16 cellular contexts compared by ENCODE assay signal in the genomic region with DNA sequence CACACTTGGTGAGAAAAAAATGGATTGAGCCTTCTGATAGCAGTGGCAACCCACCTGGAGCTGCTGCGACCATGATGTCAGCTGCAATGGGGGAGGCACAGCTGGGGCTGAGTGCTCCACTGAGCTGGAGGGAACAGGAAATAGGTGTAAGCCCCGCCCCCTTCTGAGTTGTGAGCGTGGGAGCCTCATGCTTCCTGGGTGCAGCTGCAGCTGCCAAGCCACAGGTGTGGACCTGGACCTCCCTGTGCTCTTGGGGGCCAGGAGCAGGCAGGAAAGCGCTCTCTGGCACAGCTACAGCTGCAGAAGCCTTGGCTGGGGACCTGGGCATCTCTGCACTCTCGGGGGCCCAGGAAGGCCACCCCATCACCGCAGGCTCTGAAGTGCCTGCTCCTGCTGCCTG.
DNase-seq lines count a peak whose midpoint lies in the region; ATAC-seq and TF ChIP-seq lines count a peak whose summit lies in the region.
"Had no signal": no experiment of that assay in that cellular context is flagged by ENCODE, and none has a peak within 500 bp of the region (broad histone marks: within the 10 kb centered on the region; RNA-seq: fewer than 3 reads in every experiment).

No MANE protein-coding gene starts in this region.

- intact Hi-C loops in uterus (cut with DNase I; ENCODE audit: low total_unique reads), result no loop called here

- peak; percentile 5 for DNase-seq in activated T-cell treated with anti-CD3 and anti-CD28 coated beads for 48 hours (ENCODE audit: low read depth)
- DNase-seq in activated T-cell treated with anti-CD3 and anti-CD28 coated beads, Interleukin-2, amount 50 U/mL, for 4 hours, result no peak
- DNase-seq in NB4 (ENCODE audit: low read depth), result peak; percentile 25
- peak; percentile 31 for DNase-seq in activated CD4-positive, alpha-beta T cell treated with anti-CD3 and anti-CD28 coated beads for 48 hours
- no peak for DNase-seq in stimulated activated naive CD8-positive, alpha-beta T cell treated with anti-CD3 and anti-CD28 coated beads, Interleukin-15, amount 100 ng/mL, for 72 hours
- DNase-seq in uterus, result no peak
- no peak for DNase-seq in HUDEP-2 (lab: John Stamatoyannopoulos, UW; ENCODE audit: unreplicated experiment in 76 of 76)
- DNase-seq: activated CD8-positive, alpha-beta memory T cell treated with anti-CD3 and anti-CD28 coated beads, Interleukin-2, amount 50 U/mL, for 4 hours; amygdala; islet precursor cell; NCI-H524; tibial artery had no signal

- H3K4me3 ChIP-seq in NB4 (ENCODE audit: low read depth, low read length) (no peak overlapping the region), uterus (no peak overlapping the region)
- H3K4me3 ChIP-seq: SJSA1, smooth muscle cell, tibial artery had no signal

- H3K27me3 ChIP-seq in uterus, result no peaks in the 10 kb centered on the region
- H3K27me3 ChIP-seq: SJSA1, tibial artery had no signal

- no peak overlapping the region for H3K4me3 Mint-ChIP-seq in activated T-cell treated with anti-CD3 and anti-CD28 coated beads, Interleukin-2, amount 50 U/mL, for 4 hours
- H3K4me3 Mint-ChIP-seq in stimulated activated naive CD8-positive, alpha-beta T cell treated with anti-CD3 and anti-CD28 coated beads, Interleukin-15, amount 100 ng/mL, for 72 hours, result no peak overlapping the region

- no peaks in the 10 kb centered on the region for H3K36me3 ChIP-seq in uterus
- H3K36me3 ChIP-seq: SJSA1, tibial artery had no signal

- H3K27ac Mint-ChIP-seq in stimulated activated naive CD8-positive, alpha-beta T cell treated with anti-CD3 and anti-CD28 coated beads, Interleukin-15, amount 100 ng/mL, for 72 hours, result no peak overlapping the region

- H3K27me3 Mint-ChIP-seq in activated T-cell treated with anti-CD3 and anti-CD28 coated beads, Interleukin-2, amount 50 U/mL, for 4 hours (ENCODE audit: low read depth), result no peaks in the 10 kb centered on the region
- no peaks in the 10 kb centered on the region for H3K27me3 Mint-ChIP-seq in stimulated activated naive CD8-positive, alpha-beta T cell treated with anti-CD3 and anti-CD28 coated beads, Interleukin-15, amount 100 ng/mL, for 72 hours

- no peaks in the 10 kb centered on the region for H3K36me3 Mint-ChIP-seq in activated T-cell treated with anti-CD3 and anti-CD28 coated beads, Interleukin-2, amount 50 U/mL, for 4 hours (ENCODE audit: insufficient read depth)

- peaks cover 6% of the 10 kb centered on the region for H3K9me3 Mint-ChIP-seq in activated T-cell treated with anti-CD3 and anti-CD28 coated beads, Interleukin-2, amount 50 U/mL, for 4 hours
- peaks cover 7 to 12% of the 10 kb centered on the region in 2 donors for H3K9me3 Mint-ChIP-seq in stimulated activated naive CD8-positive, alpha-beta T cell treated with anti-CD3 and anti-CD28 coated beads, Interleukin-15, amount 100 ng/mL, for 72 hours

- no peaks in the 10 kb centered on the region for H3K9me3 ChIP-seq in uterus
- H3K9me3 ChIP-seq: tibial artery had no signal

- no peaks in the 10 kb centered on the region for H3K4me1 ChIP-seq in uterus
- H3K4me1 ChIP-seq: parathyroid adenoma, SJSA1, tibial artery had no signal

- H3K27ac ChIP-seq in uterus, result no peak overlapping the region
- H3K27ac ChIP-seq: parathyroid adenoma, SJSA1, tibial artery had no signal

- peaks cover 10% of the 10 kb centered on the region for H3K4me1 Mint-ChIP-seq in activated T-cell treated with anti-CD3 and anti-CD28 coated beads, Interleukin-2, amount 50 U/mL, for 4 hours (ENCODE audit: low read depth)
- H3K4me1 Mint-ChIP-seq in stimulated activated naive CD8-positive, alpha-beta T cell treated with anti-CD3 and anti-CD28 coated beads, Interleukin-15, amount 100 ng/mL, for 72 hours, result no peaks in the 10 kb centered on the region

- no peak for TF ChIP-seq POLR2A in NB4 (IDR thresholded peaks at IDR 0.05; ENCODE audit: extremely low read depth, insufficient read length)
- TF ChIP-seq POLR2A in uterus (IDR thresholded peaks at IDR 0.05), result no peak

- no peak for TF ChIP-seq CTCF in NB4 (IDR thresholded peaks at IDR 0.05; ENCODE audit: low read depth, low read length)
- TF ChIP-seq CTCF in uterus (IDR thresholded peaks at IDR 0.05), result no peak

- no peak for ATAC-seq in activated T-cell treated with anti-CD3 and anti-CD28 coated beads, Interleukin-2, amount 50 U/mL, for 4 hours
- peak; percentile 48 for ATAC-seq in stimulated activated naive CD8-positive, alpha-beta T cell treated with anti-CD3 and anti-CD28 coated beads, Interleukin-15, amount 100 ng/mL, for 72 hours
- ATAC-seq in GM18868 (IDR thresholded peaks at IDR 0.05; ENCODE audit: unreplicated experiment), result no peak

Comparison
In these comparisons a context has a peak if more than half of its experiments do, and no peak if none do; other contexts are left out.
1. DNase-seq: peak in activated T-cell treated with anti-CD3 and anti-CD28 coated beads for 48 hours (single experiment), NB4 (single experiment) and activated CD4-positive, alpha-beta T cell treated with anti-CD3 and anti-CD28 coated beads for 48 hours (single experiment); none in activated T-cell treated with anti-CD3 and anti-CD28 coated beads, Interleukin-2, amount 50 U/mL, for 4 hours (single experiment), stimulated activated naive CD8-positive, alpha-beta T cell treated with anti-CD3 and anti-CD28 coated beads, Interleukin-15, amount 100 ng/mL, for 72 hours (0 of 2), uterus (0 of 2) and HUDEP-2 (0 of 76).